Comparison of ENCODE assay signal across 8 cellular contexts in genomic region chr3:185353823-185354614, GRCh38. TPM values are rescaled to one million over a fixed set of nuclear protein-coding genes. Genes with fewer than 3 reads are reported as not detected.
DNase-seq lines count a peak whose midpoint lies in the region; ATAC-seq and TF ChIP-seq lines count a peak whose summit lies in the region.

No MANE protein-coding gene starts in this region.

- H3K27ac ChIP-seq in VCaP, result no peak overlapping the region
- no peak overlapping the region for H3K27ac ChIP-seq in caudate nucleus (ENCODE audit: low read depth, low read length)
- H3K27ac ChIP-seq in liver (ENCODE audit: low read depth in 1 of 2, low read length in 2 of 2), result no peak overlapping the region

- H3K4me1 ChIP-seq in BE2C, result peaks cover 6% of the 10 kb centered on the region
- H3K4me1 ChIP-seq in liver (ENCODE audit: control insufficient read depth in 4 of 4, insufficient read depth in 4 of 4, low read length in 3 of 4), result peaks cover 0 to 20% (median 3%) of the 10 kb centered on the region in 4 donors

- H3K36me3 ChIP-seq in BE2C, result no peaks in the 10 kb centered on the region
- no peaks in the 10 kb centered on the region for H3K36me3 ChIP-seq in liver (ENCODE audit: control insufficient read depth in 4 of 4, insufficient read depth in 3 of 4, low read depth in 1 of 4, low read length in 3 of 4)

- H3K9ac ChIP-seq in liver (ENCODE audit: low read depth in 1 of 2, low read length in 2 of 2), result no peak overlapping the region

- peak; percentile 69 to 81 for TF ChIP-seq RAD21 in liver (IDR thresholded peaks at IDR 0.05)

- peak; percentile 92 for DNase-seq in BE2C
- DNase-seq in GM19238 (ENCODE audit: insufficient read length, low spot score), result peak; percentile 55
- DNase-seq in NCI-H2171 treated with DMSO at 0.1 percent for 48 hours (lab: John Stamatoyannopoulos, UW), result peak; percentile 85
- peak in 45 of 61 donors; percentile 1 to 73 (median 20) for DNase-seq in caudate nucleus (lab: John Stamatoyannopoulos, UW)
- DNase-seq in stimulated activated CD8-positive, alpha-beta memory T cell treated with anti-CD3 and anti-CD28 coated beads, Interleukin-15, amount 100 ng/mL, for 1 hour (ENCODE audit: low read depth), result peak; percentile 34

- peak; percentile 87 for TF ChIP-seq CTCF in BE2C (IDR thresholded peaks at IDR 0.05; ENCODE audit: low read depth, low read length)
- peak; percentile 76 for TF ChIP-seq CTCF in VCaP (conservative IDR thresholded peaks at IDR 0.05)
- TF ChIP-seq CTCF in liver (IDR thresholded peaks at IDR 0.05; ENCODE audit: low read depth, low read length, missing input control), result peak; percentile 63

- H3K4me3 ChIP-seq in BE2C (ENCODE audit: low read depth, low read length) (no peak overlapping the region), liver (ENCODE audit: low read depth in 1 of 3, low read length in 3 of 3) (no peak overlapping the region)

- peak; percentile 99 for ATAC-seq in HG03159 (IDR thresholded peaks at IDR 0.05; ENCODE audit: unreplicated experiment)

- H3K27me3 ChIP-seq in BE2C (no peaks in the 10 kb centered on the region; the same call in 1 of the 2 replicates), liver (ENCODE audit: control insufficient read depth in 4 of 4, insufficient read depth in 4 of 4, low read length in 3 of 4) (no peaks in the 10 kb centered on the region)

- 62% methylated on average over 13 of the region's 13 CpGs for WGBS in liver

- no peaks in the 10 kb centered on the region for H3K9me3 ChIP-seq in BE2C
- H3K9me3 ChIP-seq in liver (ENCODE audit: control insufficient read depth in 4 of 4, low read length in 3 of 4), result no peaks in the 10 kb centered on the region

TF ChIP-seq in liver, 16 proteins besides CTCF, POLR2A, EP300 and RAD21:
- no peak for TF ChIP-seq HNF4G (IDR thresholded peaks at IDR 0.05)
- no peak for TF ChIP-seq HNF4A (conservative IDR thresholded peaks at IDR 0.05)

RNA-seq across cellular contexts. Expression of gene MAP3K13, which starts 8.9 kb away (rescaled TPM):
- polyA plus RNA-seq in BE2C (2012; ENCODE audit: insufficient read depth, insufficient read length, low read depth), result 10.3 TPM
- total RNA-seq in liver, result 10 to 100 TPM; 17.7 to 35.3 TPM
- polyA plus RNA-seq in liver, result 10 to 100 TPM; 11.3 to 38.1 TPM

Comparison
In these comparisons a context has a peak if more than half of its experiments do, and no peak if none do; other contexts are left out.
1. DNase-seq: peak in every context shown above with its lines; median percentile 92 in BE2C; 85 in NCI-H2171 treated with DMSO at 0.1 percent for 48 hours; 55 in GM19238; 34 in stimulated activated CD8-positive, alpha-beta memory T cell treated with anti-CD3 and anti-CD28 coated beads, Interleukin-15, amount 100 ng/mL, for 1 hour; 20 in caudate nucleus.